18 cellular contexts compared by ENCODE assay signal in genomic region chr5:124692950-124693349, GRCh38. TPM values are rescaled to one million over a fixed set of nuclear protein-coding genes. Genes with fewer than 3 reads are reported as not detected.
DNase-seq lines count a peak whose midpoint lies in the region; ATAC-seq and TF ChIP-seq lines count a peak whose summit lies in the region.
"Had no signal": no experiment of that assay in that cellular context is flagged by ENCODE, and none has a peak within 500 bp of the region (broad histone marks: within the 10 kb centered on the region; RNA-seq: fewer than 3 reads in every experiment).

No MANE protein-coding gene starts in this region.

- H3K27ac ChIP-seq in ascending aorta (peak overlapping the region; percentile 34 to 59), mesenchymal stem cell (ENCODE audit: low read length, poor library complexity, severe bottlenecking) (no peak overlapping the region), sigmoid colon (peak overlapping the region; percentile 20 to 60 (median 57))
- H3K27ac ChIP-seq: 22Rv1; BLaER1 treated with 17β-estradiol and CSF1 and Interleukin-3, amounts not matched to agents 10 nM and 100 nM; HL-60; KMS-11 had no signal

- TF ChIP-seq EP300 in sigmoid colon (IDR thresholded peaks at IDR 0.05): no peak

- no peak overlapping the region for H2AFZ ChIP-seq in mesenchymal stem cell (ENCODE audit: low read depth, low read length)

- H2AK5ac ChIP-seq in mesenchymal stem cell (ENCODE audit: low read length, severe bottlenecking): no peak overlapping the region

- H3K27ac Mint-ChIP-seq in activated naive CD8-positive, alpha-beta T cell treated with anti-CD3 and anti-CD28 coated beads, Interleukin-2, amount 50 U/mL, for 24 hours: no peak overlapping the region
- H3K27ac Mint-ChIP-seq: CD8-positive, alpha-beta T cell had no signal

- H3K4me1 ChIP-seq in ascending aorta (peaks cover 9% of the 10 kb centered on the region in 2 donors), mesenchymal stem cell (ENCODE audit: control insufficient read depth, insufficient read depth, low read depth, low read length) (peaks cover 3% of the 10 kb centered on the region), sigmoid colon (peaks cover 0 to 52% (median 41%) of the 10 kb centered on the region in 4 donors)

- H3K9ac ChIP-seq in mesenchymal stem cell (ENCODE audit: low read length): no peak overlapping the region
- H3K9ac ChIP-seq: BLaER1 treated with 17β-estradiol and CSF1 and Interleukin-3, amounts not matched to agents 10 nM and 100 nM; KMS-11 had no signal

- H3K4ac ChIP-seq in mesenchymal stem cell (ENCODE audit: low read depth in 1 of 2, low read length in 2 of 2): no peak overlapping the region

- no CpG with 5 or more reads among the region's 2 CpGs for WGBS in mesenchymal stem cell
- WGBS in sigmoid colon, 2 donors: 96 to 100% methylated on average over 2 of the region's 2 CpGs

- no peaks in the 10 kb centered on the region for H3K9me3 ChIP-seq in ascending aorta
- no peaks in the 10 kb centered on the region for H3K9me3 ChIP-seq in mesenchymal stem cell (ENCODE audit: control insufficient read depth, low read length)
- no peaks in the 10 kb centered on the region for H3K9me3 ChIP-seq in sigmoid colon

- H3K27me3 ChIP-seq in ascending aorta (no peaks in the 10 kb centered on the region), mesenchymal stem cell (ENCODE audit: control insufficient read depth in 1 of 2, insufficient read depth in 1 of 2, low read length in 2 of 2) (no peaks in the 10 kb centered on the region), sigmoid colon (no peaks in the 10 kb centered on the region)

- peaks cover 2% of the 10 kb centered on the region for H3K27me3 Mint-ChIP-seq in activated naive CD8-positive, alpha-beta T cell treated with anti-CD3 and anti-CD28 coated beads, Interleukin-2, amount 50 U/mL, for 24 hours

- H3K9me3 Mint-ChIP-seq in activated naive CD8-positive, alpha-beta T cell treated with anti-CD3 and anti-CD28 coated beads, Interleukin-2, amount 50 U/mL, for 24 hours: peaks cover 9% of the 10 kb centered on the region

- ATAC-seq in HG02642 (IDR thresholded peaks at IDR 0.05; ENCODE audit: poor library complexity, unreplicated experiment): no peak
- ATAC-seq in activated naive CD8-positive, alpha-beta T cell treated with anti-CD3 and anti-CD28 coated beads, Interleukin-2, amount 50 U/mL, for 24 hours: no peak
- ATAC-seq: CD8-positive, alpha-beta T cell had no signal

- no peak overlapping the region for H4K8ac ChIP-seq in mesenchymal stem cell (ENCODE audit: low read length)

- H3K4me1 Mint-ChIP-seq in activated naive CD8-positive, alpha-beta T cell treated with anti-CD3 and anti-CD28 coated beads, Interleukin-2, amount 50 U/mL, for 24 hours: no peaks in the 10 kb centered on the region

- no peak overlapping the region for H3K14ac ChIP-seq in mesenchymal stem cell (ENCODE audit: low read length in 2 of 2)

- H3K18ac ChIP-seq in mesenchymal stem cell (ENCODE audit: low read depth in 1 of 2, low read length in 2 of 2): no peak overlapping the region

- H2BK120ac ChIP-seq in mesenchymal stem cell (ENCODE audit: low read depth, low read length): no peak overlapping the region

- H2BK5ac ChIP-seq in mesenchymal stem cell (ENCODE audit: low read depth, low read length, poor library complexity, severe bottlenecking): peak overlapping the region; percentile 24

- H3K4me2 ChIP-seq in mesenchymal stem cell (ENCODE audit: low read length, poor library complexity, severe bottlenecking): no peak overlapping the region
- H3K4me2 ChIP-seq: BLaER1 treated with 17β-estradiol and CSF1 and Interleukin-3, amounts not matched to agents 10 nM and 100 nM; KMS-11 had no signal

- DNase-seq in NCI-H2029 treated with DMSO at 0.1 percent for 48 hours (lab: John Stamatoyannopoulos, UW): peak; percentile 26
- no peak for DNase-seq in NCI-H2029 (lab: John Stamatoyannopoulos, UW)
- no peak for DNase-seq in ascending aorta (ENCODE audit: low spot score in 2 of 2)
- DNase-seq in mesenchymal stem cell: no peak
- DNase-seq in sigmoid colon: no peak
- DNase-seq in NCI-H1092 (lab: John Stamatoyannopoulos, UW): no peak
- DNase-seq in activated naive CD8-positive, alpha-beta T cell treated with anti-CD3 and anti-CD28 coated beads, Interleukin-2, amount 50 U/mL, for 24 hours: no peak
- DNase-seq: Calu3; CD8-positive, alpha-beta T cell; GDM1; NCI-H1105; NCI-H526; Right ventricle myocardium superior had no signal

- TF ChIP-seq CTCF in ascending aorta (IDR thresholded peaks at IDR 0.05) (no peak), sigmoid colon (IDR thresholded peaks at IDR 0.05) (no peak)

- no peak overlapping the region for H3K23ac ChIP-seq in mesenchymal stem cell (ENCODE audit: low read length in 2 of 2)

- H3K36me3 ChIP-seq in ascending aorta (no peaks in the 10 kb centered on the region), mesenchymal stem cell (ENCODE audit: control insufficient read depth in 1 of 2, insufficient read depth in 2 of 2, low read depth in 1 of 2, low read length in 2 of 2) (no peaks in the 10 kb centered on the region), sigmoid colon (no peaks in the 10 kb centered on the region)

- no peak overlapping the region for H4K91ac ChIP-seq in mesenchymal stem cell (ENCODE audit: low read length)

- intact Hi-C loops in ascending aorta (cut with DNase I): no loop called here
- intact Hi-C loops in sigmoid colon (cut with DNase I): no loop called here

- H3K4me3 ChIP-seq in ascending aorta (no peak overlapping the region), mesenchymal stem cell (ENCODE audit: insufficient read depth in 1 of 2, low read depth in 1 of 2, low read length in 2 of 2) (no peak overlapping the region), sigmoid colon (no peak overlapping the region)
- H3K4me3 ChIP-seq: BLaER1 treated with 17β-estradiol and CSF1 and Interleukin-3, amounts not matched to agents 10 nM and 100 nM had no signal

- no peak overlapping the region for H3K4me3 Mint-ChIP-seq in activated naive CD8-positive, alpha-beta T cell treated with anti-CD3 and anti-CD28 coated beads, Interleukin-2, amount 50 U/mL, for 24 hours
- H3K4me3 Mint-ChIP-seq: CD8-positive, alpha-beta T cell had no signal

- no peak for TF ChIP-seq POLR2A in sigmoid colon (IDR thresholded peaks at IDR 0.05)

- H3K36me3 Mint-ChIP-seq in activated naive CD8-positive, alpha-beta T cell treated with anti-CD3 and anti-CD28 coated beads, Interleukin-2, amount 50 U/mL, for 24 hours (ENCODE audit: low read depth): no peaks in the 10 kb centered on the region
- H3K36me3 Mint-ChIP-seq: CD8-positive, alpha-beta T cell had no signal

- no peak overlapping the region for H2BK15ac ChIP-seq in mesenchymal stem cell (ENCODE audit: low read depth, poor library complexity, severe bottlenecking)

- H2BK12ac ChIP-seq in mesenchymal stem cell (ENCODE audit: low read length in 2 of 2): no peak overlapping the region

- peaks cover 11% of the 10 kb centered on the region for H3K79me1 ChIP-seq in mesenchymal stem cell (replicated peaks; ENCODE audit: low read length, poor library complexity, severe bottlenecking)

RNA-seq across cellular contexts. Expression of gene ZNF608, which starts 53.5 kb away (rescaled TPM):
- 15.4 TPM for total RNA-seq in ascending aorta
- 29.0 TPM for polyA plus RNA-seq in mesenchymal stem cell (2013, experiment 1 of 2)
- polyA plus RNA-seq in mesenchymal stem cell (2013, experiment 2 of 2): 27.7 TPM
- total RNA-seq in sigmoid colon: 10 to 100 TPM; 17.9 to 30.7 (median 24.0) TPM
- polyA plus RNA-seq in sigmoid colon: 1 to 10 TPM; 5.1 to 9.4 (median 6.6) TPM
